In the genomic region with DNA sequence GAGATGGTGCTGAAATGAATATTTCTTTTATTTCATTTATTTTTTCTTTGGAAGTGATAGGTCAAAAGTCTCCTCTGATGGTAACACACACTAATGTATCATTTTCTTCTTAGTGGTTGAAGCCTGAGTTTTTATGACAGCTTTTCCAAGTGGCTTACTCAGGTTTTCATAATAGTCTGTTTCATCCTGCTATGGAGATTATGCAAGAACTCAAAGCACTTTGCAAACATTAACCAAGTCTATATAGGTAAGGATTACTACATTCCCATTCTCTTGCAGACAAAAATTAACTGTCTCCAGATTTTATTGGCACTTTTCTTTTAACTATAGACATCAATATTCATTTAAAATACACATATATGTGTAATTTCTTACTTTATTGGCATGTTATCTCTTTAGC, we compare ENCODE assay signal across 29 cellular contexts.
"Had no signal": no experiment of that assay in that cellular context is flagged by ENCODE, and none has a peak within 500 bp of the region (broad histone marks: within the 10 kb centered on the region; RNA-seq: fewer than 3 reads in every experiment).

No MANE protein-coding gene starts in this region.

- H3K9me3 Mint-ChIP-seq: memory B cell had no signal

- H3K36me3 Mint-ChIP-seq: immature natural killer cell, memory B cell had no signal

- DNase-seq: dermis blood vessel endothelial cell; dorsolateral prefrontal cortex; effector CD4-positive, alpha-beta T cell; effector memory CD4-positive, alpha-beta T cell; erythroblast; esophagus squamous epithelium; foreskin fibroblast; foreskin melanocyte; gastrocnemius medialis; glutamatergic neuron; head of caudate nucleus; heart right ventricle; hypothalamus; immature natural killer cell; islet precursor cell; kidney; kidney glomerular epithelial cell; left colon; left ventricle myocardium superior; lower lobe of right lung; mesendoderm; midbrain had no signal

- FAIRE-seq: colon, endothelial cell of umbilical vein, kidney had no signal

- H3K27ac Mint-ChIP-seq: immature natural killer cell, memory B cell had no signal

- H3K36me3 ChIP-seq: esophagus squamous epithelium, gastrocnemius medialis, heart right ventricle, lower lobe of right lung had no signal

- H3K27me3 ChIP-seq: dorsolateral prefrontal cortex, esophagus squamous epithelium, gastrocnemius medialis had no signal

- H3K4me1 ChIP-seq: esophagus squamous epithelium, gastrocnemius medialis, heart right ventricle, lower lobe of right lung had no signal

- H3K27me3 Mint-ChIP-seq: memory B cell had no signal

- H3K9me3 ChIP-seq: esophagus squamous epithelium, gastrocnemius medialis, heart right ventricle, lower lobe of right lung had no signal

- H3K4me3 ChIP-seq: coronary artery, dorsolateral prefrontal cortex, esophagus squamous epithelium, gastrocnemius medialis, heart right ventricle, lower lobe of right lung had no signal

- H3K27ac ChIP-seq: coronary artery, dorsolateral prefrontal cortex, epithelial cell of prostate, esophagus squamous epithelium, gastrocnemius medialis, heart right ventricle, lower lobe of right lung had no signal

- H3K4me3 Mint-ChIP-seq: immature natural killer cell, memory B cell had no signal

- H3K4me1 Mint-ChIP-seq: immature natural killer cell, memory B cell had no signal

- ATAC-seq: esophagus mucosa, gastrocnemius medialis, heart right ventricle, left colon, left lobe of liver, left ventricle myocardium superior, lower lobe of right lung had no signal
